2 cellular contexts compared by ENCODE assay signal in the genomic region with DNA sequence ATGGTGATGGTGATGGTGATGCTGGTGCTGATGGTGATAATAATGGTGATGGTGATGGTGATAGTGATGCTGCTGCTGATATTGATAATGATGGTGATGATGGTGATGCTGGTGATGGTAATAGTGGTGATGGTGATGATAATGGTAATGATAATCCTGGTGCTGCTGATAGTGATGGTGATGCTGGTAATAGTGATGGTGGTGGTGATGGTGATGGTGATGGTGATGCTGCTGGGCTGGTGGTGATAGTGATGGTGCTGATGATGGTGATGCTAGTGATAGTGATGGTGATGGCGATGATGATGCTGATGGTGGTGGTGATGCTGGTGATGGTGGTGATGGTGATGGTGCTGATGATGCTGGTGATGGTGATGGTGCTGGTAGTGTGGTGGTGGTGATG.
A peak's percentile ranks its signal among the peaks of the same experiment; 100 is the strongest.
TF ChIP-seq lines count a peak whose summit lies in the region.

No MANE protein-coding gene starts in this region.

TF ChIP-seq in HEK293, 187 proteins besides CTCF, POLR2A, EP300 and RAD21:
- TF ChIP-seq ZNF776 (tag by site-specific recombination; IDR thresholded peaks at IDR 0.05; ENCODE audit: borderline replicate concordance): 0 out of 2 replicates have a peak, but pooled peaks have one; percentile 58
- no peak for TF ChIP-seq ZNF24 (tag by site-specific recombination; IDR thresholded peaks at IDR 0.05)
- no peak for TF ChIP-seq REPIN1 (tag by site-specific recombination; IDR thresholded peaks at IDR 0.05; ENCODE audit: low read depth)
- 0 out of 2 replicates have a peak, but pooled peaks have one; percentile 41 for TF ChIP-seq ZNF571 (tag by site-specific recombination; IDR thresholded peaks at IDR 0.05)
- TF ChIP-seq, protein P1, sequence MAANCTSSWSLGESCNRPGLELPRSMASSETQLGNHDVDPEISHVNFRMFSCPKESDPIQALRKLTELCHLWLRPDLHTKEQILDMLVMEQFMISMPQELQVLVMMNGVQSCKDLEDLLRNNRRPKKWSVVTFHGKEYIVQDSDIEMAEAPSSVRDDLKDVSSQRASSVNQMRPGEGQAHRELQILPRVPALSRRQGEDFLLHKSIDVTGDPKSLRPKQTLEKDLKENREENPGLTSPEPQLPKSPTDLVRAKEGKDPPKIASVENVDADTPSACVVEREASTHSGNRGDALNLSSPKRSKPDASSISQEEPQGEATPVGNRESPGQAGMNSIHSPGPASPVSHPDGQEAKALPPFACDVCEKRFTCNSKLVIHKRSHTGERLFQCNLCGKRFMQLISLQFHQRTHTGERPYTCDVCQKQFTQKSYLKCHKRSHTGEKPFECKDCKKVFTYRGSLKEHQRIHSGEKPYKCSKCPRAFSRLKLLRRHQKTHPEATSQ (tag by site-specific recombination; IDR thresholded peaks at IDR 0.05): no peak
- TF ChIP-seq ZNF626 (tag by site-specific recombination; IDR thresholded peaks at IDR 0.05): no peak
- TF ChIP-seq ZNF140 (tag by site-specific recombination; IDR thresholded peaks at IDR 0.05): no peak

TF ChIP-seq in H1, 55 proteins besides CTCF, POLR2A, EP300 and RAD21:
- TF ChIP-seq KDM5A (IDR thresholded peaks at IDR 0.05; ENCODE audit: low read length) (no peak), KDM4A (IDR thresholded peaks at IDR 0.05; ENCODE audit: low read depth, low read length, severe bottlenecking) (no peak), RNF2 (IDR thresholded peaks at IDR 0.05; ENCODE audit: borderline replicate concordance, low read depth, low read length, missing control alignments, poor library complexity, severe bottlenecking) (no peak), CTBP2 (IDR thresholded peaks at IDR 0.05; ENCODE audit: borderline replicate concordance, insufficient read depth, insufficient read length, low read length) (no peak), HDAC6 (IDR thresholded peaks at IDR 0.05; ENCODE audit: low read depth, low read length) (no peak), GABPA (IDR thresholded peaks at IDR 0.05; ENCODE audit: borderline replicate concordance, insufficient read depth, low read length) (no peak), KDM1A (IDR thresholded peaks at IDR 0.05; ENCODE audit: borderline replicate concordance, low read length) (no peak), POLR2AphosphoS5 (IDR thresholded peaks at IDR 0.05; ENCODE audit: low read depth, low read length) (no peak), FOSL1 (IDR thresholded peaks at IDR 0.05; ENCODE audit: insufficient read depth, low read depth, low read length) (no peak), SIX5 (IDR thresholded peaks at IDR 0.05; ENCODE audit: low read depth, low read length) (no peak), SIRT6 (IDR thresholded peaks at IDR 0.05; ENCODE audit: low read length) (no peak), JUND (IDR thresholded peaks at IDR 0.05; ENCODE audit: low read length) (no peak), CREB1 (IDR thresholded peaks at IDR 0.05) (no peak), SIN3A (conservative IDR thresholded peaks at IDR 0.05 in 1 of 2, IDR thresholded peaks at IDR 0.05 in 1 of 2; ENCODE audit: low read depth in 1 of 2, low read length in 2 of 2) (no peak), SAP30 (IDR thresholded peaks at IDR 0.05; ENCODE audit: insufficient read depth, insufficient replicate concordance, low read length) (no peak), RXRA (IDR thresholded peaks at IDR 0.05; ENCODE audit: insufficient read depth, low read depth, low read length) (no peak), SP1 (IDR thresholded peaks at IDR 0.05; ENCODE audit: low read depth, low read length) (no peak)
- TF ChIP-seq, protein P2, sequence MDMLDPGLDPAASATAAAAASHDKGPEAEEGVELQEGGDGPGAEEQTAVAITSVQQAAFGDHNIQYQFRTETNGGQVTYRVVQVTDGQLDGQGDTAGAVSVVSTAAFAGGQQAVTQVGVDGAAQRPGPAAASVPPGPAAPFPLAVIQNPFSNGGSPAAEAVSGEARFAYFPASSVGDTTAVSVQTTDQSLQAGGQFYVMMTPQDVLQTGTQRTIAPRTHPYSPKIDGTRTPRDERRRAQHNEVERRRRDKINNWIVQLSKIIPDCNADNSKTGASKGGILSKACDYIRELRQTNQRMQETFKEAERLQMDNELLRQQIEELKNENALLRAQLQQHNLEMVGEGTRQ (IDR thresholded peaks at IDR 0.05; ENCODE audit: low read length): no peak
- TF ChIP-seq, protein P3, sequence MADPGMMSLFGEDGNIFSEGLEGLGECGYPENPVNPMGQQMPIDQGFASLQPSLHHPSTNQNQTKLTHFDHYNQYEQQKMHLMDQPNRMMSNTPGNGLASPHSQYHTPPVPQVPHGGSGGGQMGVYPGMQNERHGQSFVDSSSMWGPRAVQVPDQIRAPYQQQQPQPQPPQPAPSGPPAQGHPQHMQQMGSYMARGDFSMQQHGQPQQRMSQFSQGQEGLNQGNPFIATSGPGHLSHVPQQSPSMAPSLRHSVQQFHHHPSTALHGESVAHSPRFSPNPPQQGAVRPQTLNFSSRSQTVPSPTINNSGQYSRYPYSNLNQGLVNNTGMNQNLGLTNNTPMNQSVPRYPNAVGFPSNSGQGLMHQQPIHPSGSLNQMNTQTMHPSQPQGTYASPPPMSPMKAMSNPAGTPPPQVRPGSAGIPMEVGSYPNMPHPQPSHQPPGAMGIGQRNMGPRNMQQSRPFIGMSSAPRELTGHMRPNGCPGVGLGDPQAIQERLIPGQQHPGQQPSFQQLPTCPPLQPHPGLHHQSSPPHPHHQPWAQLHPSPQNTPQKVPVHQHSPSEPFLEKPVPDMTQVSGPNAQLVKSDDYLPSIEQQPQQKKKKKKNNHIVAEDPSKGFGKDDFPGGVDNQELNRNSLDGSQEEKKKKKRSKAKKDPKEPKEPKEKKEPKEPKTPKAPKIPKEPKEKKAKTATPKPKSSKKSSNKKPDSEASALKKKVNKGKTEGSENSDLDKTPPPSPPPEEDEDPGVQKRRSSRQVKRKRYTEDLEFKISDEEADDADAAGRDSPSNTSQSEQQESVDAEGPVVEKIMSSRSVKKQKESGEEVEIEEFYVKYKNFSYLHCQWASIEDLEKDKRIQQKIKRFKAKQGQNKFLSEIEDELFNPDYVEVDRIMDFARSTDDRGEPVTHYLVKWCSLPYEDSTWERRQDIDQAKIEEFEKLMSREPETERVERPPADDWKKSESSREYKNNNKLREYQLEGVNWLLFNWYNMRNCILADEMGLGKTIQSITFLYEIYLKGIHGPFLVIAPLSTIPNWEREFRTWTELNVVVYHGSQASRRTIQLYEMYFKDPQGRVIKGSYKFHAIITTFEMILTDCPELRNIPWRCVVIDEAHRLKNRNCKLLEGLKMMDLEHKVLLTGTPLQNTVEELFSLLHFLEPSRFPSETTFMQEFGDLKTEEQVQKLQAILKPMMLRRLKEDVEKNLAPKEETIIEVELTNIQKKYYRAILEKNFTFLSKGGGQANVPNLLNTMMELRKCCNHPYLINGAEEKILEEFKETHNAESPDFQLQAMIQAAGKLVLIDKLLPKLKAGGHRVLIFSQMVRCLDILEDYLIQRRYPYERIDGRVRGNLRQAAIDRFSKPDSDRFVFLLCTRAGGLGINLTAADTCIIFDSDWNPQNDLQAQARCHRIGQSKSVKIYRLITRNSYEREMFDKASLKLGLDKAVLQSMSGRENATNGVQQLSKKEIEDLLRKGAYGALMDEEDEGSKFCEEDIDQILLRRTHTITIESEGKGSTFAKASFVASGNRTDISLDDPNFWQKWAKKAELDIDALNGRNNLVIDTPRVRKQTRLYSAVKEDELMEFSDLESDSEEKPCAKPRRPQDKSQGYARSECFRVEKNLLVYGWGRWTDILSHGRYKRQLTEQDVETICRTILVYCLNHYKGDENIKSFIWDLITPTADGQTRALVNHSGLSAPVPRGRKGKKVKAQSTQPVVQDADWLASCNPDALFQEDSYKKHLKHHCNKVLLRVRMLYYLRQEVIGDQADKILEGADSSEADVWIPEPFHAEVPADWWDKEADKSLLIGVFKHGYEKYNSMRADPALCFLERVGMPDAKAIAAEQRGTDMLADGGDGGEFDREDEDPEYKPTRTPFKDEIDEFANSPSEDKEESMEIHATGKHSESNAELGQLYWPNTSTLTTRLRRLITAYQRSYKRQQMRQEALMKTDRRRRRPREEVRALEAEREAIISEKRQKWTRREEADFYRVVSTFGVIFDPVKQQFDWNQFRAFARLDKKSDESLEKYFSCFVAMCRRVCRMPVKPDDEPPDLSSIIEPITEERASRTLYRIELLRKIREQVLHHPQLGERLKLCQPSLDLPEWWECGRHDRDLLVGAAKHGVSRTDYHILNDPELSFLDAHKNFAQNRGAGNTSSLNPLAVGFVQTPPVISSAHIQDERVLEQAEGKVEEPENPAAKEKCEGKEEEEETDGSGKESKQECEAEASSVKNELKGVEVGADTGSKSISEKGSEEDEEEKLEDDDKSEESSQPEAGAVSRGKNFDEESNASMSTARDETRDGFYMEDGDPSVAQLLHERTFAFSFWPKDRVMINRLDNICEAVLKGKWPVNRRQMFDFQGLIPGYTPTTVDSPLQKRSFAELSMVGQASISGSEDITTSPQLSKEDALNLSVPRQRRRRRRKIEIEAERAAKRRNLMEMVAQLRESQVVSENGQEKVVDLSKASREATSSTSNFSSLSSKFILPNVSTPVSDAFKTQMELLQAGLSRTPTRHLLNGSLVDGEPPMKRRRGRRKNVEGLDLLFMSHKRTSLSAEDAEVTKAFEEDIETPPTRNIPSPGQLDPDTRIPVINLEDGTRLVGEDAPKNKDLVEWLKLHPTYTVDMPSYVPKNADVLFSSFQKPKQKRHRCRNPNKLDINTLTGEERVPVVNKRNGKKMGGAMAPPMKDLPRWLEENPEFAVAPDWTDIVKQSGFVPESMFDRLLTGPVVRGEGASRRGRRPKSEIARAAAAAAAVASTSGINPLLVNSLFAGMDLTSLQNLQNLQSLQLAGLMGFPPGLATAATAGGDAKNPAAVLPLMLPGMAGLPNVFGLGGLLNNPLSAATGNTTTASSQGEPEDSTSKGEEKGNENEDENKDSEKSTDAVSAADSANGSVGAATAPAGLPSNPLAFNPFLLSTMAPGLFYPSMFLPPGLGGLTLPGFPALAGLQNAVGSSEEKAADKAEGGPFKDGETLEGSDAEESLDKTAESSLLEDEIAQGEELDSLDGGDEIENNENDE (IDR thresholded peaks at IDR 0.05; ENCODE audit: insufficient replicate concordance, low read length): no peak
- TF ChIP-seq, protein P4, sequence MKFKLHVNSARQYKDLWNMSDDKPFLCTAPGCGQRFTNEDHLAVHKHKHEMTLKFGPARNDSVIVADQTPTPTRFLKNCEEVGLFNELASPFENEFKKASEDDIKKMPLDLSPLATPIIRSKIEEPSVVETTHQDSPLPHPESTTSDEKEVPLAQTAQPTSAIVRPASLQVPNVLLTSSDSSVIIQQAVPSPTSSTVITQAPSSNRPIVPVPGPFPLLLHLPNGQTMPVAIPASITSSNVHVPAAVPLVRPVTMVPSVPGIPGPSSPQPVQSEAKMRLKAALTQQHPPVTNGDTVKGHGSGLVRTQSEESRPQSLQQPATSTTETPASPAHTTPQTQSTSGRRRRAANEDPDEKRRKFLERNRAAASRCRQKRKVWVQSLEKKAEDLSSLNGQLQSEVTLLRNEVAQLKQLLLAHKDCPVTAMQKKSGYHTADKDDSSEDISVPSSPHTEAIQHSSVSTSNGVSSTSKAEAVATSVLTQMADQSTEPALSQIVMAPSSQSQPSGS (IDR thresholded peaks at IDR 0.05; ENCODE audit: low read length): no peak
